In genomic region chr9:127873886-127874285, GRCh38 we compare ENCODE assay signal across 12 cellular contexts. TPM values are rescaled to one million over a fixed set of nuclear protein-coding genes. Genes with fewer than 3 reads are reported as not detected.
DNase-seq lines count a peak whose midpoint lies in the region; ATAC-seq, FAIRE-seq and TF ChIP-seq lines count a peak whose summit lies in the region.
"Had no signal": no experiment of that assay in that cellular context is flagged by ENCODE, and none has a peak within 500 bp of the region (broad histone marks: within the 10 kb centered on the region; RNA-seq: fewer than 3 reads in every experiment).

No MANE protein-coding gene starts in this region.

- TF ChIP-seq POLR2A in gastrocnemius medialis (IDR thresholded peaks at IDR 0.05) = no peak

- H3K4me1 ChIP-seq in keratinocyte (ENCODE audit: control insufficient read depth, extremely low read depth, insufficient read depth, low read length) (peaks cover 24% of the 10 kb centered on the region), gastrocnemius medialis (peaks cover 48 to 53% of the 10 kb centered on the region in 2 donors), Karpas-422 (ENCODE audit: low read length) (0 out of 2 replicates have a peak, but pooled peaks cover under 1% of the 10 kb centered on the region)

- in situ Hi-C loops in G401 (cut with HindIII; ENCODE audit: low sequenced_read_pairs) (no loop called here), gastrocnemius medialis (cut with MboI; ENCODE audit: low sequenced_read_pairs in 4 of 4) (loop anchor here in 1 of 4 donors (5.0 kb wide), 1 partner anchor 137 kb away; the partner anchor contains the start of gene TOR2A)

- intact Hi-C loops in gastrocnemius medialis (cut with DNase I; ENCODE audit: low total_unique reads) = no loop called here

- peaks cover 2% of the 10 kb centered on the region for H4K20me1 ChIP-seq in keratinocyte (ENCODE audit: control insufficient read depth, extremely low read depth, insufficient read depth, low read length)
- H4K20me1 ChIP-seq in Karpas-422 (ENCODE audit: insufficient read depth, low read depth, low read length) = no peaks in the 10 kb centered on the region

- H2AFZ ChIP-seq in keratinocyte (ENCODE audit: control insufficient read depth, low read length) (no peak overlapping the region), Karpas-422 (ENCODE audit: low read length) (no peak overlapping the region)

- TF ChIP-seq CTCF in keratinocyte (optimal IDR thresholded peaks at IDR 0.05 in 1 of 3, IDR thresholded peaks at IDR 0.05 in 1 of 3, conservative IDR thresholded peaks at IDR 0.05 in 1 of 3; ENCODE audit: extremely low read depth in 1 of 3, insufficient read depth in 2 of 3, low read length in 3 of 3) (no peak), gastrocnemius medialis (IDR thresholded peaks at IDR 0.05 in 4 of 5, conservative IDR thresholded peaks at IDR 0.05 in 1 of 5) (no peak), D721Med (IDR thresholded peaks at IDR 0.05; ENCODE audit: insufficient read depth, missing control alignments) (no peak)

- no peaks in the 10 kb centered on the region for H3K9me3 ChIP-seq in keratinocyte (ENCODE audit: control insufficient read depth, low read depth, low read length)
- H3K9me3 ChIP-seq in gastrocnemius medialis = no peaks in the 10 kb centered on the region
- H3K9me3 ChIP-seq in Karpas-422 (ENCODE audit: low read length) = no peaks in the 10 kb centered on the region

- peak; percentile 38 to 47 for ATAC-seq in gastrocnemius medialis
- ATAC-seq: stimulated activated naive CD8-positive, alpha-beta T cell treated with anti-CD3 and anti-CD28 coated beads, Interleukin-15, Interleukin-2, amounts not matched to agents 100 U/mL and 50 U/mL, for 24 hours had no signal

- no peaks in the 10 kb centered on the region for H3K9me1 ChIP-seq in keratinocyte (ENCODE audit: control insufficient read depth, extremely low read depth, insufficient read depth, low read length)

- H3K9ac ChIP-seq in keratinocyte (ENCODE audit: control insufficient read depth, extremely low read depth, insufficient read depth, low read length) (peak overlapping the region; percentile 38), Karpas-422 (ENCODE audit: low read length) (no peak overlapping the region)

- H3K79me2 ChIP-seq in keratinocyte (ENCODE audit: control insufficient read depth, insufficient read depth, low read length) = peaks cover 2% of the 10 kb centered on the region
- no peaks in the 10 kb centered on the region for H3K79me2 ChIP-seq in Karpas-422 (ENCODE audit: low read length)

- H3K4me3 ChIP-seq in keratinocyte (ENCODE audit: control insufficient read depth in 2 of 3, extremely low read depth in 1 of 3, insufficient read depth in 2 of 3, low read depth in 1 of 3, low read length in 3 of 3) (no peak overlapping the region), gastrocnemius medialis (peak overlapping the region; percentile 18 to 70 (median 36)), Karpas-422 (ENCODE audit: low read length) (no peak overlapping the region)

- no peaks in the 10 kb centered on the region for H3K9me2 ChIP-seq in Karpas-422 (replicated peaks; ENCODE audit: insufficient read depth, low read length)

- peak; percentile 91 for DNase-seq in G401 (ENCODE audit: low spot score)
- DNase-seq in cerebellar cortex (ENCODE audit: low spot score) = peak; percentile 89
- DNase-seq in keratinocyte (ENCODE audit: low read depth, low spot score) = no peak
- peak; percentile 76 to 87 for DNase-seq in gastrocnemius medialis
- no peak for DNase-seq in NCI-H2171 (lab: John Stamatoyannopoulos, UW)
- DNase-seq in Karpas-422 = no peak
- DNase-seq in SHP77 (lab: John Stamatoyannopoulos, UW) = no peak
- DNase-seq in D721Med (ENCODE audit: insufficient read length, low spot score) = no peak
- DNase-seq: NCI-H1694; small intestine; stimulated activated naive CD8-positive, alpha-beta T cell treated with anti-CD3 and anti-CD28 coated beads, Interleukin-15, Interleukin-2, amounts not matched to agents 100 U/mL and 50 U/mL, for 24 hours had no signal

- H3K36me3 ChIP-seq in keratinocyte (ENCODE audit: control insufficient read depth in 2 of 2, extremely low read depth in 1 of 2, insufficient read depth in 2 of 2, low read length in 2 of 2) (peaks cover 0 to 7% of the 10 kb centered on the region in 2 experiments), gastrocnemius medialis (peaks cover 0 to 36% of the 10 kb centered on the region in 2 donors), Karpas-422 (ENCODE audit: insufficient read depth, low read length) (no peaks in the 10 kb centered on the region)

- H3K4me2 ChIP-seq in keratinocyte (ENCODE audit: control insufficient read depth, extremely low read depth, insufficient read depth, low read depth, low read length) (peak overlapping the region; percentile 22), Karpas-422 (ENCODE audit: low read depth, low read length, poor library complexity, severe bottlenecking) (no peak overlapping the region)

- H3K27ac ChIP-seq in keratinocyte (ENCODE audit: control insufficient read depth, insufficient read depth, low read length) (no peak overlapping the region), gastrocnemius medialis (peak overlapping the region; percentile 86 to 96 (median 91)), Karpas-422 (ENCODE audit: low read length) (no peak overlapping the region)

- dilution Hi-C loops in keratinocyte (cut with MboI; ENCODE audit: extremely low pct_ligation_motif_present, low sequenced_read_pairs) = no loop called here

- no peak for FAIRE-seq in keratinocyte (lab: Jason Lieb, UNC)
- no peak for FAIRE-seq in D721Med (lab: Jason Lieb, UNC)
- FAIRE-seq: bronchial epithelial cell, small intestine had no signal

- no peaks in the 10 kb centered on the region for H3K27me3 ChIP-seq in keratinocyte (ENCODE audit: control insufficient read depth, extremely low read depth, insufficient read depth, low read length)
- H3K27me3 ChIP-seq in gastrocnemius medialis = no peaks in the 10 kb centered on the region
- H3K27me3 ChIP-seq in Karpas-422 (ENCODE audit: low read length) = no peaks in the 10 kb centered on the region

RNA-seq across cellular contexts. Expression of gene AK1, which starts 3.6 kb away (rescaled TPM):
- total RNA-seq in G401 (2014; rRNA removed; shearing (Covaris generic)) = 46.4 and 62.6 TPM in 2 replicates
- 40.2 to 53.8 TPM (median 46.5 TPM) in 3 replicates for polyA plus RNA-seq in keratinocyte
- polyA plus RNA-seq in keratinocyte (2011; ENCODE audit: low read depth) = 41.4 TPM
- polyA plus RNA-seq in keratinocyte (2011; cell fraction: cytosol; rRNA removed) = 41.7 and 88.2 TPM in 2 replicates
- polyA plus RNA-seq in keratinocyte (2011; cell fraction: nucleus; rRNA removed) = 45.8 and 51.8 TPM in 2 replicates
- polyA plus RNA-seq in keratinocyte (2012; ENCODE audit: low replicate concordance) = 65.7 and 69.7 TPM in 2 replicates
- polyA minus RNA-seq in keratinocyte = 19.3 to 28.6 TPM (median 20.6 TPM) in 3 replicates
- 20.1 TPM for polyA minus RNA-seq in keratinocyte (2011; cell fraction: cytosol; rRNA and poly(A)+ RNA removed)
- polyA minus RNA-seq in keratinocyte (2011; cell fraction: nucleus; rRNA and poly(A)+ RNA removed) = 3.7 and 4.8 TPM in 2 replicates
- 100 to 1,000 TPM; 240 to 489 (median 359) TPM for total RNA-seq in gastrocnemius medialis
- 1.0 and 32.6 TPM in 2 replicates for total RNA-seq in Karpas-422 (2014; rRNA removed; shearing (Covaris generic); ENCODE audit: low replicate concordance)

RNA-seq across cellular contexts. Expression of gene ENG, which starts 19.4 kb away (rescaled TPM):
- 2.6 and 4.4 TPM in 2 replicates for total RNA-seq in G401 (2014; rRNA removed; shearing (Covaris generic))
- 0.22 to 0.86 TPM (median 0.33 TPM) in 3 replicates for polyA plus RNA-seq in keratinocyte
- polyA plus RNA-seq in keratinocyte (2011; ENCODE audit: low read depth) = not detected
- polyA plus RNA-seq in keratinocyte (2011; cell fraction: cytosol; rRNA removed) = 0.39 and 0.68 TPM in 2 replicates
- 1.4 and 2.1 TPM in 2 replicates for polyA plus RNA-seq in keratinocyte (2011; cell fraction: nucleus; rRNA removed)
- 1.1 and 2.2 TPM in 2 replicates for polyA plus RNA-seq in keratinocyte (2012; ENCODE audit: low replicate concordance)
- polyA minus RNA-seq in keratinocyte = 0.26 to 3.7 TPM (median 0.54 TPM) in 3 replicates
- 1.2 TPM for polyA minus RNA-seq in keratinocyte (2011; cell fraction: cytosol; rRNA and poly(A)+ RNA removed)
- 1.3 and 1.6 TPM in 2 replicates for polyA minus RNA-seq in keratinocyte (2011; cell fraction: nucleus; rRNA and poly(A)+ RNA removed)
- total RNA-seq in gastrocnemius medialis = 10 to 100 TPM; 27.4 to 49.8 (median 32.6) TPM
- not detected in 2 replicates for total RNA-seq in Karpas-422 (2014; rRNA removed; shearing (Covaris generic); ENCODE audit: low replicate concordance)

RNA-seq across cellular contexts. Expression of gene ST6GALNAC6, which starts 25.5 kb away (rescaled TPM):
- 44.8 and 73.0 TPM in 2 replicates for total RNA-seq in G401 (2014; rRNA removed; shearing (Covaris generic))
- 20.1 to 55.8 TPM (median 21.1 TPM) in 3 replicates for polyA plus RNA-seq in keratinocyte
- 4.2 TPM for polyA plus RNA-seq in keratinocyte (2011; ENCODE audit: low read depth)
- 27.9 and 43.7 TPM in 2 replicates for polyA plus RNA-seq in keratinocyte (2011; cell fraction: cytosol; rRNA removed)
- 35.1 and 46.6 TPM in 2 replicates for polyA plus RNA-seq in keratinocyte (2011; cell fraction: nucleus; rRNA removed)
- polyA plus RNA-seq in keratinocyte (2012; ENCODE audit: low replicate concordance) = 20.0 and 24.9 TPM in 2 replicates
- 40.2 to 78.3 TPM (median 46.2 TPM) in 3 replicates for polyA minus RNA-seq in keratinocyte
- polyA minus RNA-seq in keratinocyte (2011; cell fraction: cytosol; rRNA and poly(A)+ RNA removed) = 25.1 TPM
- polyA minus RNA-seq in keratinocyte (2011; cell fraction: nucleus; rRNA and poly(A)+ RNA removed) = 9.2 and 11.3 TPM in 2 replicates
- 10 to 100 TPM; 46.7 to 69.3 (median 56.9) TPM for total RNA-seq in gastrocnemius medialis
- 21.7 and 55.7 TPM in 2 replicates for total RNA-seq in Karpas-422 (2014; rRNA removed; shearing (Covaris generic); ENCODE audit: low replicate concordance)

RNA-seq across cellular contexts. Expression of gene ST6GALNAC4, which starts 43.0 kb away (rescaled TPM):
- 31.9 and 32.8 TPM in 2 replicates for total RNA-seq in G401 (2014; rRNA removed; shearing (Covaris generic))
- 5.8 to 10.8 TPM (median 8.9 TPM) in 3 replicates for polyA plus RNA-seq in keratinocyte
- 2.5 TPM for polyA plus RNA-seq in keratinocyte (2011; ENCODE audit: low read depth)
- polyA plus RNA-seq in keratinocyte (2011; cell fraction: cytosol; rRNA removed) = 5.6 and 14.0 TPM in 2 replicates
- polyA plus RNA-seq in keratinocyte (2011; cell fraction: nucleus; rRNA removed) = 4.1 and 8.4 TPM in 2 replicates
- 3.2 and 11.6 TPM in 2 replicates for polyA plus RNA-seq in keratinocyte (2012; ENCODE audit: low replicate concordance)
- polyA minus RNA-seq in keratinocyte = 9.4 to 13.1 TPM (median 11.6 TPM) in 3 replicates
- 47.4 TPM for polyA minus RNA-seq in keratinocyte (2011; cell fraction: cytosol; rRNA and poly(A)+ RNA removed)
- 5.1 and 6.7 TPM in 2 replicates for polyA minus RNA-seq in keratinocyte (2011; cell fraction: nucleus; rRNA and poly(A)+ RNA removed)
- total RNA-seq in gastrocnemius medialis = 10 to 100 TPM; 11.2 to 48.4 (median 23.6) TPM
- total RNA-seq in Karpas-422 (2014; rRNA removed; shearing (Covaris generic); ENCODE audit: low replicate concordance) = 23.5 and 41.6 TPM in 2 replicates

RNA-seq across cellular contexts. Expression of gene PIP5KL1, which starts 56.7 kb away (rescaled TPM):
- total RNA-seq in G401 (2014; rRNA removed; shearing (Covaris generic)) = 0.68 and 23.4 TPM in 2 replicates
- 2.4 to 5.2 TPM (median 4.4 TPM) in 3 replicates for polyA plus RNA-seq in keratinocyte
- 2.0 TPM for polyA plus RNA-seq in keratinocyte (2011; ENCODE audit: low read depth)
- 1.1 and 2.7 TPM in 2 replicates for polyA plus RNA-seq in keratinocyte (2011; cell fraction: cytosol; rRNA removed)
- 9.0 and 9.9 TPM in 2 replicates for polyA plus RNA-seq in keratinocyte (2011; cell fraction: nucleus; rRNA removed)
- 3.0 and 4.5 TPM in 2 replicates for polyA plus RNA-seq in keratinocyte (2012; ENCODE audit: low replicate concordance)
- polyA minus RNA-seq in keratinocyte = 0.76 to 2.2 TPM (median 0.83 TPM) in 3 replicates
- 4.4 TPM for polyA minus RNA-seq in keratinocyte (2011; cell fraction: cytosol; rRNA and poly(A)+ RNA removed)
- 3.0 and 3.1 TPM in 2 replicates for polyA minus RNA-seq in keratinocyte (2011; cell fraction: nucleus; rRNA and poly(A)+ RNA removed)
- total RNA-seq in gastrocnemius medialis = 1 to 10 TPM in 1 of 4 donors, not detected in 3; 4.2 TPM
- total RNA-seq in Karpas-422 (2014; rRNA removed; shearing (Covaris generic); ENCODE audit: low replicate concordance) = 2.7 and 3.1 TPM in 2 replicates

Comparison
In these comparisons a context has a peak if more than half of its experiments do, and no peak if none do; other contexts are left out.
1. DNase-seq: peak in G401 (single experiment), cerebellar cortex (single experiment) and gastrocnemius medialis (2 of 2); none in keratinocyte (single experiment), NCI-H2171 (single experiment), Karpas-422 (single experiment), SHP77 (0 of 2) and D721Med (single experiment).
2. H3K27ac ChIP-seq: peak in gastrocnemius medialis (4 of 4); none in keratinocyte (single experiment) and Karpas-422 (single experiment).
3. H3K4me3 ChIP-seq: peak in gastrocnemius medialis (4 of 4); none in keratinocyte (0 of 3) and Karpas-422 (single experiment).